In the genomic region with DNA sequence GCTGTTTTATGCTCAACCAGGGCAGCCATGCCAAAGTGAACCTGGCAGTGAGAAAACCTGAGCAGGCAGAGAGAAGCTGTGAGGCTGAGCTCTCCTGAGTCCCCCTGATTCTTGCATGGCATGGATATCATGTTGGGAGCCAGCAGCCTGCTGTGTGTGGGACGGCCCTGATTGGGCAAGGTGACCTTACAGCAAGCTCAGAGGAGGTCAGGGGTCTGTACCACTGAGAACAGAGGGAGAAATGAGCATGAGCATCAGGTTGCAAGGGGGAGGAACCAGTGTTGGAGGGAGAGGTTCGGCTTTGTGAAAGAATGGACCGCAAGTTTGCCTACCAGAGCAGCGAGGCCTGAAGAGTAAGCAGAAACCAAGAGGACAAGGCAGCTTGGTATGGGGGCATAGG, we compare ENCODE assay signal across 1 cellular context.
TF ChIP-seq lines count a peak whose summit lies in the region.

No MANE protein-coding gene starts in this region.

TF ChIP-seq in H1, 55 proteins besides CTCF, POLR2A, EP300 and RAD21:
- TF ChIP-seq CEBPB (IDR thresholded peaks at IDR 0.05; ENCODE audit: low read depth, low read length): no peak
- no peak for TF ChIP-seq SUZ12 (IDR thresholded peaks at IDR 0.05; ENCODE audit: low read length)
- no peak for TF ChIP-seq SIX5 (IDR thresholded peaks at IDR 0.05; ENCODE audit: low read depth, low read length)
- no peak for TF ChIP-seq MAFK (IDR thresholded peaks at IDR 0.05; ENCODE audit: low read depth, low read length)
- TF ChIP-seq TAF1 (IDR thresholded peaks at IDR 0.05; ENCODE audit: low read depth, low read length): no peak
- TF ChIP-seq EZH2 (IDR thresholded peaks at IDR 0.05; ENCODE audit: low read depth, low read length, severe bottlenecking): no peak
- TF ChIP-seq ZNF274 (IDR thresholded peaks at IDR 0.05; ENCODE audit: borderline replicate concordance, extremely low read depth, low read length): no peak
- no peak for TF ChIP-seq JUND (IDR thresholded peaks at IDR 0.05; ENCODE audit: low read length)
- no peak for TF ChIP-seq BCL11A (IDR thresholded peaks at IDR 0.05; ENCODE audit: low read depth in 2 of 2, low read length in 2 of 2)
- TF ChIP-seq CBX5 (IDR thresholded peaks at IDR 0.05; ENCODE audit: low read depth, low read length): no peak
- no peak for TF ChIP-seq SAP30 (IDR thresholded peaks at IDR 0.05; ENCODE audit: insufficient read depth, insufficient replicate concordance, low read length)
- TF ChIP-seq BACH1 (IDR thresholded peaks at IDR 0.05; ENCODE audit: low read length): no peak
